Comparison of ENCODE assay signal across 18 cellular contexts in the genomic region with DNA sequence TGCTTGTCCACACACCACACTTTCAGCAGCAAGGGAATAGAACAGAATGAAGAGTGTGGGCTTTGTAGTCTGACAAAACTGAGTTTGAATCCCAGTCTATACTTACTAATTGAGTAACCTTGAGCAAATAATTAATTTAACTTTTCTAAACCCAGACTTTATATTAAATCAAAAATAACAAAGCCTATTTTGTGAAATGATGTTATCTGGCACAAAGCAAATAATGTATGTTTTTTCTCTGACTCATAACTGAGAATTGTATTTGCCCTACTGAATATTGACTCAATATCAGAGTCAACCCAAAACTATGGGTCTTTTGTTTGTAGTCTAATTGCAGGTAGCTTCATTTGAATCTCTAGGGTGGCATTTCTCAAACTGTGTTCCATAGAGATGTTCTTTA.
"Had no signal": no experiment of that assay in that cellular context is flagged by ENCODE, and none has a peak within 500 bp of the region (broad histone marks: within the 10 kb centered on the region; RNA-seq: fewer than 3 reads in every experiment).

No MANE protein-coding gene starts in this region.

- H3K4me3 ChIP-seq: coronary artery, right atrium auricular region had no signal

- DNase-seq: activated naive CD4-positive, alpha-beta T cell treated with anti-CD3 and anti-CD28 coated beads, Interleukin-2, amount 10 ng/mL, durations not matched to agents 7 days and 5 days; activated T-cell treated with anti-CD3 and anti-CD28 coated beads, Interleukin-2, amount 50 U/mL, for 1 hour; caudate nucleus; glutamatergic neuron; hypothalamus; mesendoderm; natural killer cell; posterior cingulate gyrus; small intestine; stimulated activated CD4-positive, alpha-beta T cell treated with anti-CD3 and anti-CD28 coated beads, Interleukin-4, amount 100 ng/mL, for 4 hours; stimulated activated CD8-positive, alpha-beta memory T cell treated with anti-CD3 and anti-CD28 coated beads, Interleukin-4, amount 100 ng/mL, for 48 hours; stimulated activated naive CD4-positive, alpha-beta T cell treated with Interleukin-2 at 50 U/mL for 16 hours had no signal

- H3K27ac Mint-ChIP-seq: activated naive CD4-positive, alpha-beta T cell treated with anti-CD3 and anti-CD28 coated beads, Interleukin-2, amount 10 ng/mL, durations not matched to agents 7 days and 5 days; activated T-helper 2 cell treated with anti-CD3 and anti-CD28 coated beads, Interferon-gamma antibody, Interleukin-2, Interleukin-4, amounts not matched to agents 10 μg/mL and 5 μg/mL and 100 μg/mL, durations not matched to agents 14 hours and 24 hours and 36 hours; natural killer cell; T-helper 2 cell treated with Interferon-gamma antibody and Interleukin-4, amounts not matched to agents 5 μg/mL and 100 μg/mL, for 36 hours; type B pancreatic cell had no signal

- ATAC-seq: activated CD4-positive, CD25-positive, alpha-beta regulatory T cell treated with anti-CD3 and anti-CD28 coated beads, Interleukin-2, amount 50 U/mL, for 24 hours; natural killer cell had no signal

- FAIRE-seq: small intestine had no signal

- H3K9me3 ChIP-seq: right atrium auricular region had no signal

- H3K36me3 ChIP-seq: right atrium auricular region had no signal

- H3K27ac ChIP-seq: coronary artery, right atrium auricular region had no signal

- H3K9me3 Mint-ChIP-seq: activated naive CD4-positive, alpha-beta T cell treated with anti-CD3 and anti-CD28 coated beads, Interleukin-2, amount 10 ng/mL, durations not matched to agents 7 days and 5 days; activated T-helper 2 cell treated with anti-CD3 and anti-CD28 coated beads, Interferon-gamma antibody, Interleukin-2, Interleukin-4, amounts not matched to agents 10 μg/mL and 5 μg/mL and 100 μg/mL, durations not matched to agents 14 hours and 24 hours and 36 hours; natural killer cell; T-helper 2 cell treated with Interferon-gamma antibody and Interleukin-4, amounts not matched to agents 5 μg/mL and 100 μg/mL, for 36 hours had no signal

- H3K27me3 Mint-ChIP-seq: type B pancreatic cell had no signal

- H3K36me3 Mint-ChIP-seq: activated naive CD4-positive, alpha-beta T cell treated with anti-CD3 and anti-CD28 coated beads, Interleukin-2, amount 10 ng/mL, durations not matched to agents 7 days and 5 days; natural killer cell; type B pancreatic cell had no signal

- H3K27me3 ChIP-seq: right atrium auricular region had no signal

- H3K4me3 Mint-ChIP-seq: activated naive CD4-positive, alpha-beta T cell treated with anti-CD3 and anti-CD28 coated beads, Interleukin-2, amount 10 ng/mL, durations not matched to agents 7 days and 5 days; natural killer cell; T-helper 2 cell treated with Interferon-gamma antibody and Interleukin-4, amounts not matched to agents 5 μg/mL and 100 μg/mL, for 36 hours; type B pancreatic cell had no signal
